In genomic region chr9:129164246-129164930, GRCh38 we compare ENCODE assay signal across 13 cellular contexts. TPM values are rescaled to one million over a fixed set of nuclear protein-coding genes. Genes with fewer than 3 reads are reported as not detected.
A peak's percentile ranks its signal among the peaks of the same experiment; 100 is the strongest.
DNase-seq lines count a peak whose midpoint lies in the region; ATAC-seq, FAIRE-seq and TF ChIP-seq lines count a peak whose summit lies in the region.
"Had no signal": no experiment of that assay in that cellular context is flagged by ENCODE, and none has a peak within 500 bp of the region (broad histone marks: within the 10 kb centered on the region; RNA-seq: fewer than 3 reads in every experiment).

No MANE protein-coding gene starts in this region.

- H3K9me3 ChIP-seq in HEK293 (ENCODE audit: control insufficient read depth, insufficient read depth, low read depth, low read length) (no peaks in the 10 kb centered on the region), colonic mucosa (no peaks in the 10 kb centered on the region), small intestine (ENCODE audit: control insufficient read depth, low read depth) (no peaks in the 10 kb centered on the region)
- H3K9me3 ChIP-seq: upper lobe of right lung had no signal

- no peak overlapping the region for H3K27ac ChIP-seq in HEK293 (ENCODE audit: extremely low read depth, low read depth, low read length)
- peak overlapping the region; percentile 61 for H3K27ac ChIP-seq in colonic mucosa
- peak overlapping the region in 1 of 2 donors; percentile 76 for H3K27ac ChIP-seq in small intestine (ENCODE audit: low read depth in 1 of 2, low read length in 1 of 2)
- H3K27ac ChIP-seq: KMS-11, upper lobe of right lung had no signal

- DNase-seq in colonic mucosa: peak; percentile 69
- peak; percentile 52 to 67 for DNase-seq in left colon
- DNase-seq in small intestine: peak; percentile 65
- DNase-seq in activated naive CD4-positive, alpha-beta T cell treated with anti-CD3 and anti-CD28 coated beads, Interleukin-2, amount 50 U/mL, for 16 hours: no peak
- no peak for DNase-seq in kidney glomerular epithelial cell (lab: John Stamatoyannopoulos, UW)
- DNase-seq in H54 (ENCODE audit: insufficient read length, low spot score): no peak
- no peak for DNase-seq in activated gamma-delta T cell (lab: John Stamatoyannopoulos, UW)
- DNase-seq: amniotic stem cell, DND-41, upper lobe of right lung had no signal

- no peak for TF ChIP-seq POLR2A in H54 (IDR thresholded peaks at IDR 0.05; ENCODE audit: low read depth, low read length)

- 13 to 41% (median 33%) methylated on average over 9 of the region's 9 CpGs for WGBS in small intestine, 3 donors

- no peak overlapping the region for H3K4me3 ChIP-seq in HEK293 (ENCODE audit: low read depth, low read length)
- H3K4me3 ChIP-seq in colonic mucosa: no peak overlapping the region
- H3K4me3 ChIP-seq in small intestine (ENCODE audit: low read depth in 1 of 2, low read length in 2 of 2): no peak overlapping the region
- H3K4me3 ChIP-seq: upper lobe of right lung had no signal

- TF ChIP-seq CTCF in HEK293 (tag by site-specific recombination; IDR thresholded peaks at IDR 0.05) (no peak), colonic mucosa (IDR thresholded peaks at IDR 0.05) (no peak)

- H3K36me3 ChIP-seq in HEK293 (ENCODE audit: control insufficient read depth in 2 of 2, insufficient read depth in 1 of 2, low read length in 2 of 2): no peaks in the 10 kb centered on the region
- no peaks in the 10 kb centered on the region for H3K36me3 ChIP-seq in colonic mucosa
- no peaks in the 10 kb centered on the region for H3K36me3 ChIP-seq in small intestine (ENCODE audit: control insufficient read depth in 2 of 2, insufficient read depth in 2 of 2, low read length in 2 of 2)
- H3K36me3 ChIP-seq: upper lobe of right lung had no signal

- no peaks in the 10 kb centered on the region for H3K27me3 ChIP-seq in colonic mucosa
- H3K27me3 ChIP-seq in small intestine (ENCODE audit: control insufficient read depth in 2 of 2, insufficient read depth in 2 of 2, low read length in 2 of 2): no peaks in the 10 kb centered on the region
- H3K27me3 ChIP-seq: upper lobe of right lung had no signal

- H3K4me1 ChIP-seq in HEK293 (ENCODE audit: control insufficient read depth, insufficient read depth, low read length) (no peaks in the 10 kb centered on the region; the same call in 1 of the 2 replicates), colonic mucosa (peaks cover 10% of the 10 kb centered on the region), small intestine (ENCODE audit: control insufficient read depth in 2 of 2, insufficient read depth in 1 of 2, low read depth in 1 of 2, low read length in 1 of 2) (peaks cover 0 to 2% of the 10 kb centered on the region in 2 donors)

- intact Hi-C loops in colonic mucosa (cut with DNase I) (no loop called here), left colon (cut with DNase I, micrococcal nuclease) (no loop called here)

- no peak for FAIRE-seq in small intestine (lab: Jason Lieb, UNC)
- no peak for FAIRE-seq in H54 (lab: Jason Lieb, UNC)

- ATAC-seq in left colon: peak; percentile 66
- ATAC-seq: activated CD4-positive, CD25-positive, alpha-beta regulatory T cell treated with anti-CD3 and anti-CD28 coated beads, Interleukin-2, amount 50 U/mL, for 24 hours; upper lobe of right lung had no signal

- CTCF ChIA-PET in HEK293 (lab: Yijun Ruan, JAX): interaction anchor here (0.6 to 4.0 kb wide), 8 partner anchors 9 to 619 kb away, joined by 3 to 31 read pairs (median 6); no protein-coding TSS in a partner anchor

- peak overlapping the region; percentile 19 to 68 for H3K9ac ChIP-seq in colonic mucosa (ENCODE audit: low read depth in 2 of 2, low read length in 2 of 2)
- H3K9ac ChIP-seq: KMS-11 had no signal

- POLR2A ChIA-PET in HEK293 (lab: Yijun Ruan, JAX): interaction anchor here (0.6 to 1.2 kb wide), 2 partner anchors 24 to 464 kb away, joined by 3 to 4 read pairs; no protein-coding TSS in a partner anchor

TF ChIP-seq in HEK293, 187 proteins besides CTCF, POLR2A, EP300 and RAD21:
- 0 out of 2 replicates have a peak, but pooled peaks have one; percentile 29 for TF ChIP-seq ZNF600 (tag by site-specific recombination; IDR thresholded peaks at IDR 0.05)
- TF ChIP-seq, protein P1, sequence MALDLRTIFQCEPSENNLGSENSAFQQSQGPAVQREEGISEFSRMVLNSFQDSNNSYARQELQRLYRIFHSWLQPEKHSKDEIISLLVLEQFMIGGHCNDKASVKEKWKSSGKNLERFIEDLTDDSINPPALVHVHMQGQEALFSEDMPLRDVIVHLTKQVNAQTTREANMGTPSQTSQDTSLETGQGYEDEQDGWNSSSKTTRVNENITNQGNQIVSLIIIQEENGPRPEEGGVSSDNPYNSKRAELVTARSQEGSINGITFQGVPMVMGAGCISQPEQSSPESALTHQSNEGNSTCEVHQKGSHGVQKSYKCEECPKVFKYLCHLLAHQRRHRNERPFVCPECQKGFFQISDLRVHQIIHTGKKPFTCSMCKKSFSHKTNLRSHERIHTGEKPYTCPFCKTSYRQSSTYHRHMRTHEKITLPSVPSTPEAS (tag by site-specific recombination; IDR thresholded peaks at IDR 0.05): peak; percentile 68; the same call in 1 of the 2 replicates
- TF ChIP-seq BCL11A (tag by site-specific recombination; IDR thresholded peaks at IDR 0.05; ENCODE audit: low read depth): no peak
- 0 out of 2 replicates have a peak, but pooled peaks have one; percentile 30 for TF ChIP-seq ZNF629 (tag by site-specific recombination; IDR thresholded peaks at IDR 0.05)
- TF ChIP-seq REST (tag by site-specific recombination; IDR thresholded peaks at IDR 0.05): 0 out of 2 replicates have a peak, but pooled peaks have one; percentile 17
- no peak for TF ChIP-seq ZNF501 (tag by site-specific recombination; IDR thresholded peaks at IDR 0.05)
- TF ChIP-seq ZNF175 (tag by site-specific recombination; IDR thresholded peaks at IDR 0.05): no peak

RNA-seq across cellular contexts. Expression of gene IER5L, which starts 13.7 kb away (rescaled TPM):
- total RNA-seq in colonic mucosa: 1 to 10 TPM; 9.1 to 9.6 TPM
- 1 to 10 TPM; 4.3 to 8.8 TPM for total RNA-seq in left colon
- polyA plus RNA-seq in small intestine: 1 to 10 TPM in 2 of 3 donors, under 1 TPM in 1; 0.89 to 7.0 (median 2.2) TPM

RNA-seq across cellular contexts. Expression of gene PTPA, which starts 53.2 kb away (rescaled TPM):
- total RNA-seq in colonic mucosa (100 to 1,000 TPM in 1 of 2 donors, 10 to 100 TPM in 1; 94.5 to 142 TPM), left colon (10 to 100 TPM; 90.8 to 91.9 TPM)
- polyA plus RNA-seq in small intestine: 100 to 1,000 TPM in 1 of 3 donors, 10 to 100 TPM in 2; 50.8 to 113 (median 55.9) TPM

RNA-seq across cellular contexts. Expression of gene CRAT, which starts 53.8 kb away (rescaled TPM):
- total RNA-seq in colonic mucosa (10 to 100 TPM; 62.3 to 78.3 TPM), left colon (10 to 100 TPM; 62.4 to 76.1 TPM)
- 100 to 1,000 TPM in 2 of 3 donors, 10 to 100 TPM in 1; 55.0 to 122 (median 103) TPM for polyA plus RNA-seq in small intestine

Comparison
In these comparisons a context has a peak if more than half of its experiments do, and no peak if none do; other contexts are left out.
1. DNase-seq: peak in colonic mucosa (single experiment), left colon (2 of 2) and small intestine (single experiment); none in activated naive CD4-positive, alpha-beta T cell treated with anti-CD3 and anti-CD28 coated beads, Interleukin-2, amount 50 U/mL, for 16 hours (single experiment), kidney glomerular epithelial cell (single experiment), H54 (single experiment) and activated gamma-delta T cell (single experiment).